23 cellular contexts compared by ENCODE assay signal in the genomic region with DNA sequence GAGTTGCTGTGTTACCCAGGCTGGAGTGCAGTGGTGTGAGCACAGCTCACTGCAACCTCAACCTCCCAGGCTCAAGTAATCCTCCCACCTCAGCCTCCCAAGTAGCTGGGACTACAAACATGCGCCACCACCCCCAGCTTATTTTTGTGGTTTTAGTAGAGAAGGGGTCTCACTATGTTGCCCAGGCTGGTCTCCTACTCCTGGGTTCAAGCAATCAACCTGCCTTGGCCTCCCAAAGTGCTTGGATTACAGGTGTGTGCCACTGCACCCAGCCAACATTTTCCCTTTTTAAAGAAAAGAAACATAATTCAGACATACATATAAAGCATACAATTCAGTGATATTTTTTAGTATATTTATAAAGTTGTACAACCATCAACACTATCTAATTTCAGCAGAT.
"Had no signal": no experiment of that assay in that cellular context is flagged by ENCODE, and none has a peak within 500 bp of the region (broad histone marks: within the 10 kb centered on the region; RNA-seq: fewer than 3 reads in every experiment).

No MANE protein-coding gene starts in this region.

- H3K4me3 Mint-ChIP-seq: activated CD4-positive, alpha-beta memory T cell treated with anti-CD3 and anti-CD28 coated beads, Interleukin-2, amount 10 ng/mL, durations not matched to agents 7 days and 5 days; activated CD4-positive, alpha-beta T cell treated with anti-CD3 and anti-CD28 coated beads for 36 hours; activated naive CD8-positive, alpha-beta T cell treated with anti-CD3 and anti-CD28 coated beads, Interleukin-2, amount 10 ng/mL, durations not matched to agents 7 days and 5 days; activated T-cell treated with anti-CD3 and anti-CD28 coated beads, Interleukin-2, amount 50 U/mL, for 24 hours; activated T-helper 1 cell treated with anti-CD3 and anti-CD28 coated beads, Interleukin-12 subunit alpha, Interleukin-12 subunit beta, Interleukin-2, Interleukin-4 antibody, amounts not matched to agents 30 ng/mL and 10 ng/mL and 1 ng/mL, durations not matched to agents 14 hours and 24 hours and 36 hours had no signal

- H3K4me1 Mint-ChIP-seq: activated CD4-positive, alpha-beta memory T cell treated with anti-CD3 and anti-CD28 coated beads, Interleukin-2, amount 10 ng/mL, durations not matched to agents 7 days and 5 days; activated CD4-positive, alpha-beta T cell treated with anti-CD3 and anti-CD28 coated beads for 36 hours; activated naive CD8-positive, alpha-beta T cell treated with anti-CD3 and anti-CD28 coated beads, Interleukin-2, amount 10 ng/mL, durations not matched to agents 7 days and 5 days had no signal

- H3K9me3 Mint-ChIP-seq: activated CD4-positive, alpha-beta memory T cell treated with anti-CD3 and anti-CD28 coated beads, Interleukin-2, amount 10 ng/mL, durations not matched to agents 7 days and 5 days; activated naive CD8-positive, alpha-beta T cell treated with anti-CD3 and anti-CD28 coated beads, Interleukin-2, amount 10 ng/mL, durations not matched to agents 7 days and 5 days; activated T-helper 1 cell treated with anti-CD3 and anti-CD28 coated beads, Interleukin-12 subunit alpha, Interleukin-12 subunit beta, Interleukin-2, Interleukin-4 antibody, amounts not matched to agents 30 ng/mL and 10 ng/mL and 1 ng/mL, durations not matched to agents 14 hours and 24 hours and 36 hours had no signal

- H3K27ac Mint-ChIP-seq: activated CD4-positive, alpha-beta memory T cell treated with anti-CD3 and anti-CD28 coated beads, Interleukin-2, amount 10 ng/mL, durations not matched to agents 7 days and 5 days; activated CD4-positive, alpha-beta T cell treated with anti-CD3 and anti-CD28 coated beads for 36 hours; activated naive CD8-positive, alpha-beta T cell treated with anti-CD3 and anti-CD28 coated beads, Interleukin-2, amount 10 ng/mL, durations not matched to agents 7 days and 5 days; activated T-cell treated with anti-CD3 and anti-CD28 coated beads, Interleukin-2, amount 50 U/mL, for 24 hours; activated T-helper 1 cell treated with anti-CD3 and anti-CD28 coated beads, Interleukin-12 subunit alpha, Interleukin-12 subunit beta, Interleukin-2, Interleukin-4 antibody, amounts not matched to agents 30 ng/mL and 10 ng/mL and 1 ng/mL, durations not matched to agents 14 hours and 24 hours and 36 hours had no signal

- ATAC-seq: activated CD4-positive, alpha-beta T cell treated with anti-CD3 and anti-CD28 coated beads for 36 hours had no signal

- H3K27me3 Mint-ChIP-seq: activated CD4-positive, alpha-beta memory T cell treated with anti-CD3 and anti-CD28 coated beads, Interleukin-2, amount 10 ng/mL, durations not matched to agents 7 days and 5 days; activated CD4-positive, alpha-beta T cell treated with anti-CD3 and anti-CD28 coated beads for 36 hours; activated naive CD8-positive, alpha-beta T cell treated with anti-CD3 and anti-CD28 coated beads, Interleukin-2, amount 10 ng/mL, durations not matched to agents 7 days and 5 days; activated T-cell treated with anti-CD3 and anti-CD28 coated beads, Interleukin-2, amount 50 U/mL, for 24 hours had no signal

- H3K27me3 ChIP-seq: adrenal gland, Peyer's patch, SJCRH30 had no signal

- H3K4me3 ChIP-seq: adrenal gland, Peyer's patch, SJCRH30 had no signal

- DNase-seq: activated CD4-positive, alpha-beta memory T cell treated with anti-CD3 and anti-CD28 coated beads, Interleukin-2, amount 10 ng/mL, durations not matched to agents 7 days and 5 days; activated CD4-positive, alpha-beta T cell treated with anti-CD3 and anti-CD28 coated beads for 36 hours; activated CD4-positive, alpha-beta T cell treated with anti-CD3 and anti-CD28 coated beads, Interleukin-2, amount 50 U/mL, for 1 hour; activated effector memory CD4-positive, alpha-beta T cell treated with Interleukin-2 at 50 U/mL for 16 hours; activated naive CD4-positive, alpha-beta T cell treated with Interleukin-2 at 50 U/mL for 16 hours; activated naive CD8-positive, alpha-beta T cell treated with anti-CD3 and anti-CD28 coated beads, Interleukin-2, amount 10 ng/mL, durations not matched to agents 7 days and 5 days; activated T-cell treated with anti-CD3 and anti-CD28 coated beads, Interleukin-2, amount 50 U/mL, for 24 hours; adrenal gland; Kasumi-1; KBM-7; NCI-H1105 treated with DMSO at 0.1 percent for 48 hours; NCI-H146; NCI-H187 treated with DMSO at 0.1 percent for 48 hours; NCI-H2081 treated with DMSO at 0.1 percent for 48 hours; NCI-H524; Peyer's patch; Right ventricle myocardium superior; SJCRH30; SK-N-SH; T-helper 1 cell had no signal

- H3K4me1 ChIP-seq: adrenal gland, Peyer's patch, SJCRH30 had no signal

- H3K27ac ChIP-seq: adrenal gland, Peyer's patch, RWPE1, SJCRH30, VCaP had no signal

- H3K36me3 ChIP-seq: SJCRH30 had no signal

- H3K9me3 ChIP-seq: adrenal gland, Peyer's patch, SJCRH30, SK-N-SH had no signal
